8 cellular contexts compared by ENCODE assay signal in the genomic region with DNA sequence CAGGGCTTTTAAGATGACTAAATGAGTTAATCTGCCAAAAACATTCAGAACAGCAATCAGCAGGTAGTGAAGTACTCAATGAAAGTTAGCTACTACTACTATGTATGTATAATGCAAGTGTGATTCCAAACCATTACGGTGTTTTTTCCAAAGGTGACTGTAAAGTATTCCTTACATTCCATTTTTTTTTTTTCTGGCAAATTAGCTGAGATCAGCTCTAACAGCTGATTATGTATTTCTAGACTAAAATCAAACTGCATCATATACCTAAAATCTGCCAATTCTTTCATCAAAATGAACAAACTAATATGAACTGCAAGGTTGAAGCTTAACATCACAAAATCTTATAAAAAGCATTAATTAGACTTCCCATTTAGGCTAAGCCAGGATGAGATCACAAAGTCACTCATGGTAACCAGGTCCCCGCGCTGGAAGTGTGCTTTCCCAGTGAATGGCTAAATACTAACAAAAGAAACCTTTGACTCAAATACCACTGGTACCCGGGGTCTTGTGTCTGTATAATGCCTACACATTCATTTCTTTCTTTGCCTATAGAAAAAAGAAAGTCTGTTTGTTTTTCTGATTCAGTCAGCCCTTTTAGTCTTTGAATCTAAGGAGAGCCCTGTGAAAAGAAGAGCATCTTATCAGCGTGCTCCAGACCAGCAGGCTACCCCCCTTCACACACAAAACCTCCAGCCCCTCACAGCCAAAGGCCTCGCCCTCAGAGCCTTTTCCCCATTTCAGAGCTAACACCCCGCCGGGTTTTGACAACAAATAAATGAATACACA.
A peak's percentile ranks its signal among the peaks of the same experiment; 100 is the strongest.
DNase-seq lines count a peak whose midpoint lies in the region; ATAC-seq and TF ChIP-seq lines count a peak whose summit lies in the region.

No MANE protein-coding gene starts in this region.

- intact Hi-C loops in esophagus squamous epithelium (cut with DNase I) = loop anchor here (10.0 kb wide), 1 partner anchor 80 kb away; no protein-coding TSS in a partner anchor

- peak overlapping the region; percentile 80 for H3K4me2 ChIP-seq in GM23338

- H3K27me3 Mint-ChIP-seq in GM23338 (ENCODE audit: insufficient read depth, low read depth, poor library complexity) = peaks cover 37% of the 10 kb centered on the region
- H3K27me3 Mint-ChIP-seq in T-helper 17 cell = no peaks in the 10 kb centered on the region

- DNase-seq in GM23338 (ENCODE audit: low spot score) (peak; percentile 69), T-helper 17 cell (no peak), esophagus squamous epithelium (lab: John Stamatoyannopoulos, UW) (no peak), NCI-H774 (lab: John Stamatoyannopoulos, UW) (no peak), SIG-M5 (lab: John Stamatoyannopoulos, UW) (no peak), GF-D8 (lab: John Stamatoyannopoulos, UW) (no peak)

- no peaks in the 10 kb centered on the region; the same call in 2 of the 3 replicates for H3K36me3 Mint-ChIP-seq in GM23338 (ENCODE audit: low read depth)
- H3K36me3 Mint-ChIP-seq in T-helper 17 cell (ENCODE audit: low read depth) = peaks cover 2% of the 10 kb centered on the region

- H3K9me3 ChIP-seq in T-helper 17 cell (ENCODE audit: control insufficient read depth, low read length, poor library complexity, severe bottlenecking) (no peaks in the 10 kb centered on the region), esophagus squamous epithelium (no peaks in the 10 kb centered on the region)

- no peak for TF ChIP-seq CTCF in GM23338 (conservative IDR thresholded peaks at IDR 0.05; ENCODE audit: low read depth in 2 of 2)
- TF ChIP-seq CTCF in esophagus squamous epithelium (IDR thresholded peaks at IDR 0.05) = no peak

- no peak overlapping the region for H2AFZ ChIP-seq in GM23338

- no peaks in the 10 kb centered on the region; the same call in 1 of the 3 replicates for H3K9me3 Mint-ChIP-seq in GM23338

- peaks cover 52% of the 10 kb centered on the region for H3K4me1 Mint-ChIP-seq in GM23338
- H3K4me1 Mint-ChIP-seq in T-helper 17 cell = peaks cover 53% of the 10 kb centered on the region

- H3F3A ChIP-seq in GM23338 (replicated peaks; ENCODE audit: low read depth) = 0 out of 2 replicates have a peak, but pooled peaks cover 3% of the 10 kb centered on the region

- peaks cover 67% of the 10 kb centered on the region for H3K4me1 ChIP-seq in GM23338 (ENCODE audit: insufficient read depth)
- peaks cover 27 to 78% (median 47%) of the 10 kb centered on the region in 3 donors for H3K4me1 ChIP-seq in esophagus squamous epithelium
- peaks cover 32% of the 10 kb centered on the region for H3K4me1 ChIP-seq in rectal smooth muscle tissue (ENCODE audit: control insufficient read depth, insufficient read depth, low read length)

- 55 to 62% methylated on average over 6 to 8 of the region's 8 CpGs for WGBS in esophagus squamous epithelium, 2 donors

- H3K36me3 ChIP-seq in GM23338 (ENCODE audit: insufficient read depth) (no peaks in the 10 kb centered on the region), esophagus squamous epithelium (no peaks in the 10 kb centered on the region), rectal smooth muscle tissue (ENCODE audit: control insufficient read depth, insufficient read depth, low read length) (no peaks in the 10 kb centered on the region)

- H3K27me3 ChIP-seq in GM23338 (ENCODE audit: insufficient read depth) (peaks cover 56% of the 10 kb centered on the region), esophagus squamous epithelium (no peaks in the 10 kb centered on the region), rectal smooth muscle tissue (ENCODE audit: control insufficient read depth, insufficient read depth, low read length) (no peaks in the 10 kb centered on the region)

- no peak overlapping the region for H3K27ac ChIP-seq in GM23338 (ENCODE audit: low read depth)
- H3K27ac ChIP-seq in esophagus squamous epithelium = peak overlapping the region; percentile 28 to 98 (median 80)
- H3K27ac ChIP-seq in rectal smooth muscle tissue (ENCODE audit: low read depth, low read length) = peak overlapping the region; percentile 44

- H4K20me1 ChIP-seq in GM23338 (replicated peaks; ENCODE audit: insufficient read depth) = peaks cover 28% of the 10 kb centered on the region

- no peak overlapping the region for H3K9ac ChIP-seq in rectal smooth muscle tissue (ENCODE audit: low read length)

- peak overlapping the region; percentile 64 for H3K4me3 ChIP-seq in GM23338
- peak overlapping the region; percentile 84 to 99 (median 92) for H3K4me3 ChIP-seq in esophagus squamous epithelium
- H3K4me3 ChIP-seq in rectal smooth muscle tissue (ENCODE audit: low read length) = peak overlapping the region; percentile 6

- ATAC-seq in GM23338 (peak; percentile 66), T-helper 17 cell (no peak), GM18870 (IDR thresholded peaks at IDR 0.05; ENCODE audit: unreplicated experiment) (no peak)

- H3K27ac Mint-ChIP-seq in GM23338 (no peak overlapping the region), T-helper 17 cell (peak overlapping the region; percentile 96)

- no peaks in the 10 kb centered on the region for H3K9me2 ChIP-seq in GM23338 (ENCODE audit: insufficient read depth)

- H3K4me3 Mint-ChIP-seq in GM23338 (peak overlapping the region; percentile 87), T-helper 17 cell (peak overlapping the region; percentile 94)

- TF ChIP-seq POLR2A in esophagus squamous epithelium (IDR thresholded peaks at IDR 0.05) = no peak

- H3K79me2 ChIP-seq in GM23338 (replicated peaks; ENCODE audit: insufficient read depth) = peaks cover 63% of the 10 kb centered on the region

TF ChIP-seq in GM23338, 12 proteins besides CTCF, POLR2A, EP300 and RAD21 (continues in another document):
- TF ChIP-seq NANOG (IDR thresholded peaks at IDR 0.05; ENCODE audit: borderline replicate concordance) = peak; percentile 39; the same call in 1 of the 2 replicates
- TF ChIP-seq, protein P1, sequence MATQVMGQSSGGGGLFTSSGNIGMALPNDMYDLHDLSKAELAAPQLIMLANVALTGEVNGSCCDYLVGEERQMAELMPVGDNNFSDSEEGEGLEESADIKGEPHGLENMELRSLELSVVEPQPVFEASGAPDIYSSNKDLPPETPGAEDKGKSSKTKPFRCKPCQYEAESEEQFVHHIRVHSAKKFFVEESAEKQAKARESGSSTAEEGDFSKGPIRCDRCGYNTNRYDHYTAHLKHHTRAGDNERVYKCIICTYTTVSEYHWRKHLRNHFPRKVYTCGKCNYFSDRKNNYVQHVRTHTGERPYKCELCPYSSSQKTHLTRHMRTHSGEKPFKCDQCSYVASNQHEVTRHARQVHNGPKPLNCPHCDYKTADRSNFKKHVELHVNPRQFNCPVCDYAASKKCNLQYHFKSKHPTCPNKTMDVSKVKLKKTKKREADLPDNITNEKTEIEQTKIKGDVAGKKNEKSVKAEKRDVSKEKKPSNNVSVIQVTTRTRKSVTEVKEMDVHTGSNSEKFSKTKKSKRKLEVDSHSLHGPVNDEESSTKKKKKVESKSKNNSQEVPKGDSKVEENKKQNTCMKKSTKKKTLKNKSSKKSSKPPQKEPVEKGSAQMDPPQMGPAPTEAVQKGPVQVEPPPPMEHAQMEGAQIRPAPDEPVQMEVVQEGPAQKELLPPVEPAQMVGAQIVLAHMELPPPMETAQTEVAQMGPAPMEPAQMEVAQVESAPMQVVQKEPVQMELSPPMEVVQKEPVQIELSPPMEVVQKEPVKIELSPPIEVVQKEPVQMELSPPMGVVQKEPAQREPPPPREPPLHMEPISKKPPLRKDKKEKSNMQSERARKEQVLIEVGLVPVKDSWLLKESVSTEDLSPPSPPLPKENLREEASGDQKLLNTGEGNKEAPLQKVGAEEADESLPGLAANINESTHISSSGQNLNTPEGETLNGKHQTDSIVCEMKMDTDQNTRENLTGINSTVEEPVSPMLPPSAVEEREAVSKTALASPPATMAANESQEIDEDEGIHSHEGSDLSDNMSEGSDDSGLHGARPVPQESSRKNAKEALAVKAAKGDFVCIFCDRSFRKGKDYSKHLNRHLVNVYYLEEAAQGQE (IDR thresholded peaks at IDR 0.05; ENCODE audit: unreplicated experiment) = no peak

Comparison
In these comparisons a context has a peak if more than half of its experiments do, and no peak if none do; other contexts are left out.
1. H3K4me3 ChIP-seq: peak in every context shown above with its lines; median percentile 92 in esophagus squamous epithelium; 64 in GM23338; 6 in rectal smooth muscle tissue.